ENCODE assay signal across 10 cellular contexts in the genomic region with DNA sequence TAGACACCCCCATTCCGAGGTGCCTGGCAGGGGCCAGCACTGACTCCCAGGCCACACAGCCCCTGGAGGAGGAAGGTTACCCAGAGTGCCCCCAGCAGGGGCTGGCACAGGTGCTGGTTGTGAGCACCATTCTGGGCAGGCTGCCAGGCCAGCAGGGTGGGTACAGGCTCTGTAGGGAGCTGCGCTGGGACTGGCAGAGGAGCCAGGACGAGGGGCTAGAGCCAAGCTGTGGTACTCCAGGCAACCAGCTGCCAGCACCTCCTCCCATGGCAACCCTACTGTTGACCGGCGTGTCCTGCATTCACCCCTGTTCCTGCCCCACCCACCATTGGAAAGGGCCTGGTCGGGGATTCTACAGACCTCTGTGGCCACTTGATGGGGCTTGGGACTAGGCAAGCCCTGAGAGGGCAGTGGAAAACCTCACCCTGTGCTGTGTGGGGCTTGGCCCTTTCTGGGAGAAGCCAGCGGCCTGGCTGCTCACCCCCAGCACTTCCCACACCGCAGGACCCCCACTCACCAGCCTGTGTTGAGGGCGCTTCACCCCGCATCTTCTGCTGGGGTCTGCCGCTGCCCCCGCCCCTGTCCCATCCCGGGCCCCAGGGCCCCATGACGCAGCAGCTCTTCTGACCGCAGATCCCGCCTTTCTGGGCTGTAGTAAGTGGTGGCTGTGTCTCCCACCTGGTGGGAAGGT. TPM values are rescaled to one million over a fixed set of nuclear protein-coding genes. Genes with fewer than 3 reads are reported as not detected.
DNase-seq lines count a peak whose midpoint lies in the region; ATAC-seq, FAIRE-seq and TF ChIP-seq lines count a peak whose summit lies in the region.
"Had no signal": no experiment of that assay in that cellular context is flagged by ENCODE, and none has a peak within 500 bp of the region (broad histone marks: within the 10 kb centered on the region; RNA-seq: fewer than 3 reads in every experiment).

No MANE protein-coding gene starts in this region.

- no peaks in the 10 kb centered on the region for H3K36me3 ChIP-seq in duodenal mucosa (ENCODE audit: control insufficient read depth in 1 of 2, insufficient read depth in 2 of 2, low read length in 2 of 2)
- peaks cover 2 to 33% of the 10 kb centered on the region in 2 donors for H3K36me3 ChIP-seq in neuronal stem cell (replicated peaks in 1 of 2; ENCODE audit: control insufficient read depth in 2 of 2, insufficient read depth in 2 of 2, low read length in 2 of 2)
- H3K36me3 ChIP-seq in kidney (ENCODE audit: control insufficient read depth in 1 of 2, insufficient read depth in 2 of 2, low read length in 2 of 2) = no peaks in the 10 kb centered on the region

- H3K9me3 ChIP-seq in duodenal mucosa (ENCODE audit: control insufficient read depth in 1 of 2, low read length in 2 of 2) = no peaks in the 10 kb centered on the region
- H3K9me3 ChIP-seq in neuronal stem cell (replicated peaks in 1 of 2; ENCODE audit: control insufficient read depth in 2 of 2, insufficient read depth in 1 of 2, low read depth in 1 of 2, low read length in 2 of 2) = no peaks in the 10 kb centered on the region
- H3K9me3 ChIP-seq in kidney (ENCODE audit: control insufficient read depth in 1 of 2, low read length in 2 of 2) = no peaks in the 10 kb centered on the region

- H2BK15ac ChIP-seq in neuronal stem cell (ENCODE audit: low read length) = no peak overlapping the region

- H3K27me3 ChIP-seq in duodenal mucosa (ENCODE audit: control insufficient read depth in 1 of 2, insufficient read depth in 2 of 2, low read length in 2 of 2) (peaks cover 18 to 35% of the 10 kb centered on the region in 2 donors), neuronal stem cell (ENCODE audit: control insufficient read depth in 3 of 3, insufficient read depth in 3 of 3, low read depth in 1 of 3, low read length in 3 of 3) (peaks cover 3 to 41% (median 35%) of the 10 kb centered on the region in 3 experiments)

- H3K4me1 ChIP-seq in duodenal mucosa (ENCODE audit: control insufficient read depth in 1 of 2, insufficient read depth in 2 of 2, low read length in 2 of 2) = peaks cover 0 to 13% of the 10 kb centered on the region in 2 donors
- peaks cover 0 to 12% of the 10 kb centered on the region in 2 donors for H3K4me1 ChIP-seq in neuronal stem cell (ENCODE audit: control insufficient read depth in 2 of 2, insufficient read depth in 1 of 2, low read depth in 1 of 2, low read length in 2 of 2)
- H3K4me1 ChIP-seq in kidney (ENCODE audit: control insufficient read depth in 1 of 2, insufficient read depth in 1 of 2, low read depth in 1 of 2, low read length in 2 of 2) = peaks cover 0 to 8% of the 10 kb centered on the region in 2 donors

- intact Hi-C loops in kidney (cut with DNase I) = no loop called here

- H3K4me3 ChIP-seq in duodenal mucosa (ENCODE audit: low read depth in 1 of 2, low read length in 2 of 2) (peak overlapping the region; percentile 40 to 53), neuronal stem cell (ENCODE audit: low read length in 2 of 2) (no peak overlapping the region), kidney (ENCODE audit: low read length in 2 of 2) (peak overlapping the region in 1 of 2 donors; percentile 42)

- H3K23ac ChIP-seq in neuronal stem cell (ENCODE audit: low read depth, low read length, poor library complexity) = peak overlapping the region; percentile 99

- no peak overlapping the region for H4K91ac ChIP-seq in neuronal stem cell (ENCODE audit: low read depth, low read length, poor library complexity)

- H2BK120ac ChIP-seq in neuronal stem cell (ENCODE audit: low read depth, low read length) = no peak overlapping the region

- H3K18ac ChIP-seq in neuronal stem cell (ENCODE audit: low read length) = no peak overlapping the region

- DNase-seq in DMS79 (lab: John Stamatoyannopoulos, UW) = peak; percentile 52
- peak; percentile 90 to 94 for DNase-seq in NCI-H2081 (lab: John Stamatoyannopoulos, UW)
- no peak for DNase-seq in neuronal stem cell (ENCODE audit: low spot score)
- DNase-seq in UCSD-AML1 (lab: John Stamatoyannopoulos, UW; ENCODE audit: unreplicated experiment) = no peak
- no peak for DNase-seq in kidney
- no peak for DNase-seq in dedifferentiated amniotic fluid mesenchymal stem cell (ENCODE audit: extremely low spot score)
- DNase-seq: kidney glomerular epithelial cell had no signal

- WGBS in neuronal stem cell (ENCODE audit: extremely low coverage in 2 of 2, insufficient read length in 2 of 2, insufficient replicate concordance in 1 of 2), 2 donors = no CpG with 5 or more reads among the region's 16 CpGs

- no peak for ATAC-seq in GM18873 (IDR thresholded peaks at IDR 0.05; ENCODE audit: low FRiP score, unreplicated experiment)

- TF ChIP-seq CTCF in kidney (IDR thresholded peaks at IDR 0.05; ENCODE audit: borderline replicate concordance, extremely low read depth, insufficient read depth) = no peak

- no peak overlapping the region for H2AK5ac ChIP-seq in neuronal stem cell (ENCODE audit: low read depth, low read length)

- H3K27ac ChIP-seq in duodenal mucosa (ENCODE audit: low read depth, low read length) (no peak overlapping the region), neuronal stem cell (replicated peaks; ENCODE audit: low read length) (no peak overlapping the region), kidney (ENCODE audit: low read depth in 2 of 2, low read length in 2 of 2) (peak overlapping the region in 1 of 2 donors; percentile 43)

- peak overlapping the region; percentile 70 for H3K4me2 ChIP-seq in neuronal stem cell (ENCODE audit: insufficient read depth, low read length, poor library complexity, severe bottlenecking)

- no peaks in the 10 kb centered on the region for H3K79me1 ChIP-seq in neuronal stem cell (ENCODE audit: low read depth, low read length)

- H2AFZ ChIP-seq in neuronal stem cell (ENCODE audit: low read length) = no peak overlapping the region

- H3K9ac ChIP-seq in duodenal mucosa (ENCODE audit: low read depth in 1 of 2, low read length in 2 of 2) (peak overlapping the region in 1 of 2 donors; percentile 6), neuronal stem cell (ENCODE audit: low read depth, low read length, poor library complexity) (no peak overlapping the region), kidney (ENCODE audit: low read length in 2 of 2) (no peak overlapping the region)

- H2BK5ac ChIP-seq in neuronal stem cell (ENCODE audit: low read length) = no peak overlapping the region

- H2BK12ac ChIP-seq in neuronal stem cell (ENCODE audit: low read length) = no peak overlapping the region

- no peak overlapping the region for H3K14ac ChIP-seq in neuronal stem cell (ENCODE audit: low read length)

- no peak overlapping the region for H3K4ac ChIP-seq in neuronal stem cell (ENCODE audit: low read length)

- FAIRE-seq in kidney (lab: Jason Lieb, UNC) = no peak

- no peak overlapping the region for H4K8ac ChIP-seq in neuronal stem cell (ENCODE audit: low read depth, low read length)

RNA-seq across cellular contexts. Expression of a gene that starts 1.9 kb away (rescaled TPM):
- 2.0 TPM for polyA plus RNA-seq in neuronal stem cell (2013, experiment 1 of 2)
- polyA plus RNA-seq in neuronal stem cell (2013, experiment 2 of 2) = 2.1 TPM
- 48.4 TPM for total RNA-seq in kidney
- polyA plus RNA-seq in kidney (ENCODE audit: insufficient read depth, low read depth, low replicate concordance) = 47.8 TPM
- total RNA-seq: RPMI7951 had no signal

RNA-seq across cellular contexts. Expression of a gene that starts 42.6 kb away (rescaled TPM):
- 17.8 TPM for polyA plus RNA-seq in neuronal stem cell (2013, experiment 1 of 2)
- 18.0 TPM for polyA plus RNA-seq in neuronal stem cell (2013, experiment 2 of 2)
- 1.1 TPM for total RNA-seq in kidney
- polyA plus RNA-seq in kidney (ENCODE audit: insufficient read depth, low read depth, low replicate concordance) = 0.32 TPM

RNA-seq across cellular contexts. Expression of a gene that starts 43.3 kb away (rescaled TPM):
- 62.6 TPM for polyA plus RNA-seq in neuronal stem cell (2013, experiment 1 of 2)
- 57.2 TPM for polyA plus RNA-seq in neuronal stem cell (2013, experiment 2 of 2)
- total RNA-seq in kidney = 56.2 TPM
- 67.8 TPM for polyA plus RNA-seq in kidney (ENCODE audit: insufficient read depth, low read depth, low replicate concordance)

Comparison
In these comparisons a context has a peak if more than half of its experiments do, and no peak if none do; other contexts are left out.
1. DNase-seq: peak in DMS79 (single experiment) and NCI-H2081 (2 of 2); none in neuronal stem cell (single experiment), UCSD-AML1 (single experiment), kidney (single experiment) and dedifferentiated amniotic fluid mesenchymal stem cell (single experiment).
2. H3K4me3 ChIP-seq: peak in duodenal mucosa (2 of 2); none in neuronal stem cell (0 of 2).